Comparison of ENCODE assay signal across 1 cellular context in genomic region chr22:42430486-42431125, GRCh38.
A peak's percentile ranks its signal among the peaks of the same experiment; 100 is the strongest.
TF ChIP-seq lines count a peak whose summit lies in the region.

No MANE protein-coding gene starts in this region.

TF ChIP-seq in HepG2, 621 proteins besides CTCF, POLR2A, EP300 and RAD21 (continued from another document):
- TF ChIP-seq UBTF (CRISPR knock-in tag; IDR thresholded peaks at IDR 0.05) = no peak
- no peak for TF ChIP-seq PLRG1 (conservative IDR thresholded peaks at IDR 0.05)
- TF ChIP-seq NCOA2 (CRISPR knock-in tag; IDR thresholded peaks at IDR 0.05) = no peak
- 0 out of 2 replicates have a peak, but pooled peaks have one; percentile 23 for TF ChIP-seq CEBPB (IDR thresholded peaks at IDR 0.05; ENCODE audit: borderline replicate concordance, low read depth, low read length)
- no peak for TF ChIP-seq ADNP (CRISPR knock-in tag; IDR thresholded peaks at IDR 0.05)
- TF ChIP-seq PHF20 (CRISPR knock-in tag; IDR thresholded peaks at IDR 0.05) = no peak
- TF ChIP-seq ZNF253 (CRISPR knock-in tag; IDR thresholded peaks at IDR 0.05; ENCODE audit: borderline replicate concordance) = no peak
